17 cellular contexts compared by ENCODE assay signal in the genomic region with DNA sequence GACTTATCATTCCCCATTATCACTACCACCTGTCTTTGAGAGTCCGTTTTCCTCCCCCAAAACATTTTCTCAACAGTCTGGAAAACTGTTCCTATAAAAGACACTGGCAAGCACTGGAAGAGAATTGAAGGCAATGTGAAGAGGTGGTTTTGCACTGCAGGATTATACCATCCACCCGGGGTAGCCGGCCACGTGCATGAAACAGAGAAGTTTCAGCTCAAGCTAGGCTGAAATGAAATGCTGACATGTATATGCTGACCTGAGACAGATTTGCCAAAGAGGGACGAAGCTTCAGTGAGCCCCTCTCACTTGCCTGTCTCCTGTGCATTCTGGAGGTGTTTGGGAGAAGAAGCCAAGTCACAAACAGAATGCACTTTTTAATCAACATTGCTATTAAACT.
DNase-seq lines count a peak whose midpoint lies in the region; ATAC-seq and TF ChIP-seq lines count a peak whose summit lies in the region.
"Had no signal": no experiment of that assay in that cellular context is flagged by ENCODE, and none has a peak within 500 bp of the region (broad histone marks: within the 10 kb centered on the region; RNA-seq: fewer than 3 reads in every experiment).

No MANE protein-coding gene starts in this region.

- peak; percentile 34 for DNase-seq in MM.1S
- DNase-seq in neuronal stem cell (ENCODE audit: low spot score), result no peak
- DNase-seq in NCI-H187 (lab: John Stamatoyannopoulos, UW), result no peak
- no peak for DNase-seq in brain microvascular endothelial cell
- DNase-seq: AML-193; Caco-2; Calu3; CD4-positive, alpha-beta T cell; CD8-positive, alpha-beta T cell; DMS79 treated with DMSO at 0.1 percent for 48 hours; GF-D8 had no signal

- no peak overlapping the region for H3K4ac ChIP-seq in neuronal stem cell (ENCODE audit: low read length)

- H2BK120ac ChIP-seq in neuronal stem cell (ENCODE audit: low read depth, low read length), result no peak overlapping the region

- no peak overlapping the region for H2BK15ac ChIP-seq in neuronal stem cell (ENCODE audit: low read length)

- no peak overlapping the region for H4K8ac ChIP-seq in neuronal stem cell (ENCODE audit: low read depth, low read length)

- ATAC-seq in GM18517 (IDR thresholded peaks at IDR 0.05; ENCODE audit: unreplicated experiment), result no peak
- ATAC-seq: A549; CD8-positive, alpha-beta T cell had no signal

- H3K9ac ChIP-seq in MM.1S (ENCODE audit: low read length) (no peak overlapping the region), neural cell (ENCODE audit: low read length) (peak overlapping the region; percentile 70), neuronal stem cell (ENCODE audit: low read depth, low read length, poor library complexity) (no peak overlapping the region)
- H3K9ac ChIP-seq: BLaER1 treated with 17β-estradiol and CSF1 and Interleukin-3, amounts not matched to agents 10 nM and 100 nM had no signal

- peaks cover 9% of the 10 kb centered on the region for H3K4me1 ChIP-seq in MM.1S (ENCODE audit: low read length)
- H3K4me1 ChIP-seq in neuronal stem cell (ENCODE audit: control insufficient read depth in 2 of 2, insufficient read depth in 1 of 2, low read depth in 1 of 2, low read length in 2 of 2), result peaks cover 4 to 6% of the 10 kb centered on the region in 2 donors
- H3K4me1 ChIP-seq: A549, Caco-2 had no signal

- no peak overlapping the region for H2AK5ac ChIP-seq in neuronal stem cell (ENCODE audit: low read depth, low read length)

- H3K4me2 ChIP-seq in MM.1S (ENCODE audit: low read depth, low read length) (no peak overlapping the region), neural cell (ENCODE audit: low read length) (peak overlapping the region; percentile 40), neuronal stem cell (ENCODE audit: insufficient read depth, low read length, poor library complexity, severe bottlenecking) (no peak overlapping the region)
- H3K4me2 ChIP-seq: A549 had no signal

- H3K27me3 ChIP-seq in MM.1S (replicated peaks; ENCODE audit: insufficient read depth, low read length), result no peaks in the 10 kb centered on the region
- H3K27me3 ChIP-seq in neural cell (ENCODE audit: insufficient read depth, low read depth, low read length), result no peaks in the 10 kb centered on the region
- H3K27me3 ChIP-seq in neuronal stem cell (ENCODE audit: control insufficient read depth in 3 of 3, insufficient read depth in 3 of 3, low read depth in 1 of 3, low read length in 3 of 3), result no peaks in the 10 kb centered on the region
- H3K27me3 ChIP-seq in brain microvascular endothelial cell (replicated peaks), result no peaks in the 10 kb centered on the region
- H3K27me3 ChIP-seq: BLaER1 treated with 17β-estradiol and CSF1 and Interleukin-3, amounts not matched to agents 10 nM and 100 nM had no signal

- TF ChIP-seq RAD21 in neural cell (conservative IDR thresholded peaks at IDR 0.05), result no peak

- TF ChIP-seq EP300 in neural cell (conservative IDR thresholded peaks at IDR 0.05; ENCODE audit: poor library complexity, severe bottlenecking), result no peak

- H2AFZ ChIP-seq in MM.1S (ENCODE audit: low read length) (no peak overlapping the region), neural cell (ENCODE audit: low read depth, low read length) (no peak overlapping the region), neuronal stem cell (ENCODE audit: low read length) (no peak overlapping the region)

- H3K4me3 ChIP-seq in MM.1S (ENCODE audit: low read length) (no peak overlapping the region), neural cell (ENCODE audit: low read length) (peak overlapping the region; percentile 37), neuronal stem cell (ENCODE audit: low read length in 2 of 2) (no peak overlapping the region), brain microvascular endothelial cell (ENCODE audit: low read depth, low read length) (no peak overlapping the region)
- H3K4me3 ChIP-seq: A549; BLaER1 treated with 17β-estradiol and CSF1 and Interleukin-3, amounts not matched to agents 10 nM and 100 nM had no signal

- no peaks in the 10 kb centered on the region for H3K9me3 ChIP-seq in MM.1S (replicated peaks; ENCODE audit: insufficient read depth, low read length)
- no peaks in the 10 kb centered on the region for H3K9me3 ChIP-seq in neural cell (ENCODE audit: low read length)
- H3K9me3 ChIP-seq in neuronal stem cell (replicated peaks in 1 of 2; ENCODE audit: control insufficient read depth in 2 of 2, insufficient read depth in 1 of 2, low read depth in 1 of 2, low read length in 2 of 2), result no peaks in the 10 kb centered on the region
- H3K9me3 ChIP-seq: A549, Caco-2 had no signal

- no peaks in the 10 kb centered on the region for H4K20me1 ChIP-seq in MM.1S (ENCODE audit: insufficient read depth, low read length)
- H4K20me1 ChIP-seq in neural cell (ENCODE audit: insufficient read depth), result no peaks in the 10 kb centered on the region
- H4K20me1 ChIP-seq: BLaER1 treated with 17β-estradiol and CSF1 and Interleukin-3, amounts not matched to agents 10 nM and 100 nM had no signal

- peak overlapping the region; percentile 5 for H3K18ac ChIP-seq in neuronal stem cell (ENCODE audit: low read length)

- no peak overlapping the region for H4K91ac ChIP-seq in neuronal stem cell (ENCODE audit: low read depth, low read length, poor library complexity)

- no peaks in the 10 kb centered on the region for H3K79me1 ChIP-seq in neuronal stem cell (ENCODE audit: low read depth, low read length)

- no peaks in the 10 kb centered on the region for H3K79me2 ChIP-seq in MM.1S (ENCODE audit: low read length)
- H3K79me2 ChIP-seq in neural cell (replicated peaks; ENCODE audit: insufficient read depth, low read length), result no peaks in the 10 kb centered on the region

- H3K27ac ChIP-seq in MM.1S (ENCODE audit: low read length) (no peak overlapping the region), neural cell (ENCODE audit: low read length) (peak overlapping the region; percentile 99), neuronal stem cell (replicated peaks; ENCODE audit: low read length) (no peak overlapping the region), brain microvascular endothelial cell (no peak overlapping the region)
- H3K27ac ChIP-seq: 22Rv1; A549; BLaER1 treated with 17β-estradiol and CSF1 and Interleukin-3, amounts not matched to agents 10 nM and 100 nM; C4-2B had no signal

- H3K23ac ChIP-seq in neuronal stem cell (ENCODE audit: low read depth, low read length, poor library complexity), result no peak overlapping the region

- H3F3A ChIP-seq in MM.1S (ENCODE audit: insufficient read depth, low read length), result no peaks in the 10 kb centered on the region
- H3F3A ChIP-seq in neural cell (ENCODE audit: insufficient read depth, low read length, poor library complexity, severe bottlenecking), result peaks cover 31% of the 10 kb centered on the region

- H3K9me2 ChIP-seq in MM.1S (replicated peaks; ENCODE audit: insufficient read depth, low read length) (no peaks in the 10 kb centered on the region), neural cell (ENCODE audit: insufficient read depth, low read length) (no peaks in the 10 kb centered on the region)

- no peak overlapping the region for H2BK5ac ChIP-seq in neuronal stem cell (ENCODE audit: low read length)

- in situ Hi-C loops in brain microvascular endothelial cell (cut with HindIII; ENCODE audit: low pct_ligation_motif_present, low sequenced_read_pairs), result no loop called here

- no peaks in the 10 kb centered on the region for H3K36me3 ChIP-seq in MM.1S (replicated peaks; ENCODE audit: insufficient read depth, low read length)
- H3K36me3 ChIP-seq in neural cell (ENCODE audit: insufficient read depth, low read length), result no peaks in the 10 kb centered on the region
- no peaks in the 10 kb centered on the region for H3K36me3 ChIP-seq in neuronal stem cell (replicated peaks in 1 of 2; ENCODE audit: control insufficient read depth in 2 of 2, insufficient read depth in 2 of 2, low read length in 2 of 2)
- no peaks in the 10 kb centered on the region for H3K36me3 ChIP-seq in brain microvascular endothelial cell (replicated peaks)

- H3K14ac ChIP-seq in neuronal stem cell (ENCODE audit: low read length), result no peak overlapping the region

- WGBS in neuronal stem cell (ENCODE audit: extremely low coverage in 2 of 2, insufficient read length in 2 of 2, insufficient replicate concordance in 1 of 2), 2 donors, result no CpG with 5 or more reads among the region's 5 CpGs

- no peak for TF ChIP-seq CTCF in MM.1S (IDR thresholded peaks at IDR 0.05; ENCODE audit: low read length)
- no peak for TF ChIP-seq CTCF in neural cell (IDR thresholded peaks at IDR 0.05; ENCODE audit: poor library complexity, severe bottlenecking)
- no peak for TF ChIP-seq CTCF in brain microvascular endothelial cell (IDR thresholded peaks at IDR 0.05; ENCODE audit: low read depth, low read length, missing control alignments)

- no peak overlapping the region for H2BK12ac ChIP-seq in neuronal stem cell (ENCODE audit: low read length)

TF ChIP-seq in neural cell, 6 proteins besides CTCF, POLR2A, EP300 and RAD21 (continues in another document):
- TF ChIP-seq TAF1 (IDR thresholded peaks at IDR 0.05; ENCODE audit: low read depth) (no peak), SMC3 (conservative IDR thresholded peaks at IDR 0.05; ENCODE audit: poor library complexity) (no peak), EZH2 (IDR thresholded peaks at IDR 0.05; ENCODE audit: borderline replicate concordance, insufficient read depth, low read length, poor library complexity, severe bottlenecking) (no peak)
- TF ChIP-seq, protein P1, sequence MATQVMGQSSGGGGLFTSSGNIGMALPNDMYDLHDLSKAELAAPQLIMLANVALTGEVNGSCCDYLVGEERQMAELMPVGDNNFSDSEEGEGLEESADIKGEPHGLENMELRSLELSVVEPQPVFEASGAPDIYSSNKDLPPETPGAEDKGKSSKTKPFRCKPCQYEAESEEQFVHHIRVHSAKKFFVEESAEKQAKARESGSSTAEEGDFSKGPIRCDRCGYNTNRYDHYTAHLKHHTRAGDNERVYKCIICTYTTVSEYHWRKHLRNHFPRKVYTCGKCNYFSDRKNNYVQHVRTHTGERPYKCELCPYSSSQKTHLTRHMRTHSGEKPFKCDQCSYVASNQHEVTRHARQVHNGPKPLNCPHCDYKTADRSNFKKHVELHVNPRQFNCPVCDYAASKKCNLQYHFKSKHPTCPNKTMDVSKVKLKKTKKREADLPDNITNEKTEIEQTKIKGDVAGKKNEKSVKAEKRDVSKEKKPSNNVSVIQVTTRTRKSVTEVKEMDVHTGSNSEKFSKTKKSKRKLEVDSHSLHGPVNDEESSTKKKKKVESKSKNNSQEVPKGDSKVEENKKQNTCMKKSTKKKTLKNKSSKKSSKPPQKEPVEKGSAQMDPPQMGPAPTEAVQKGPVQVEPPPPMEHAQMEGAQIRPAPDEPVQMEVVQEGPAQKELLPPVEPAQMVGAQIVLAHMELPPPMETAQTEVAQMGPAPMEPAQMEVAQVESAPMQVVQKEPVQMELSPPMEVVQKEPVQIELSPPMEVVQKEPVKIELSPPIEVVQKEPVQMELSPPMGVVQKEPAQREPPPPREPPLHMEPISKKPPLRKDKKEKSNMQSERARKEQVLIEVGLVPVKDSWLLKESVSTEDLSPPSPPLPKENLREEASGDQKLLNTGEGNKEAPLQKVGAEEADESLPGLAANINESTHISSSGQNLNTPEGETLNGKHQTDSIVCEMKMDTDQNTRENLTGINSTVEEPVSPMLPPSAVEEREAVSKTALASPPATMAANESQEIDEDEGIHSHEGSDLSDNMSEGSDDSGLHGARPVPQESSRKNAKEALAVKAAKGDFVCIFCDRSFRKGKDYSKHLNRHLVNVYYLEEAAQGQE (IDR thresholded peaks at IDR 0.05; ENCODE audit: borderline replicate concordance), result no peak
